8 cellular contexts compared by ENCODE assay signal in genomic region chr10:14602807-14603538, GRCh38.
A peak's percentile ranks its signal among the peaks of the same experiment; 100 is the strongest.
DNase-seq lines count a peak whose midpoint lies in the region; ATAC-seq, FAIRE-seq and TF ChIP-seq lines count a peak whose summit lies in the region.

No MANE protein-coding gene starts in this region.

- no peaks in the 10 kb centered on the region for H3K9me3 ChIP-seq in HCT116 (ENCODE audit: control insufficient read depth in 1 of 2, insufficient read depth in 1 of 2, low read depth in 1 of 2, low read length in 2 of 2)
- no peaks in the 10 kb centered on the region for H3K9me3 ChIP-seq in hepatocyte (ENCODE audit: low read depth)
- H3K9me3 ChIP-seq in small intestine (ENCODE audit: control insufficient read depth, low read depth): no peaks in the 10 kb centered on the region

- no peak for TF ChIP-seq CTCF in HCT116 (IDR thresholded peaks at IDR 0.05 in 2 of 3, conservative IDR thresholded peaks at IDR 0.05 in 1 of 3; ENCODE audit: borderline replicate concordance in 1 of 3, insufficient read depth in 1 of 3, low read depth in 2 of 3, low read length in 2 of 3)
- TF ChIP-seq CTCF in WI38 (IDR thresholded peaks at IDR 0.05; ENCODE audit: low read depth, low read length): no peak
- TF ChIP-seq CTCF in hepatocyte (IDR thresholded peaks at IDR 0.05; ENCODE audit: poor library complexity): no peak

- H3K4me2 ChIP-seq in HCT116 (ENCODE audit: low read length): peak overlapping the region; percentile 81
- peak overlapping the region; percentile 77 for H3K4me2 ChIP-seq in hepatocyte

- DNase-seq in HCT116 (ENCODE audit: low read depth, low spot score): no peak
- no peak for DNase-seq in hepatocyte (ENCODE audit: low spot score)
- DNase-seq in small intestine: peak; percentile 22
- DNase-seq in HUDEP-2 (lab: John Stamatoyannopoulos, UW; ENCODE audit: unreplicated experiment in 76 of 76): no peak
- DNase-seq in NCI-H446 (lab: John Stamatoyannopoulos, UW): no peak
- DNase-seq in HTR-8/SVneo (ENCODE audit: insufficient read length, low spot score): no peak

- CTCF ChIA-PET in HCT116 (lab: Charles Lee): no interaction called here

- no peaks in the 10 kb centered on the region for H3K79me2 ChIP-seq in HCT116 (ENCODE audit: insufficient read depth, low read length)
- H3K79me2 ChIP-seq in hepatocyte: peaks cover 54% of the 10 kb centered on the region

- H3K27me3 ChIP-seq in HCT116 (ENCODE audit: insufficient read depth, low read length) (no peaks in the 10 kb centered on the region), hepatocyte (no peaks in the 10 kb centered on the region), small intestine (ENCODE audit: control insufficient read depth in 2 of 2, insufficient read depth in 2 of 2, low read length in 2 of 2) (no peaks in the 10 kb centered on the region)

- H2AFZ ChIP-seq in HCT116 (ENCODE audit: low read depth, low read length, poor library complexity, severe bottlenecking) (no peak overlapping the region), hepatocyte (no peak overlapping the region)

- H3K9me2 ChIP-seq in HCT116 (ENCODE audit: insufficient read depth): no peaks in the 10 kb centered on the region
- no peaks in the 10 kb centered on the region for H3K9me2 ChIP-seq in hepatocyte (replicated peaks; ENCODE audit: insufficient read depth)

- H3K4me1 ChIP-seq in HCT116 (ENCODE audit: control insufficient read depth in 1 of 2, insufficient read depth in 2 of 2, low read length in 2 of 2) (peaks cover 27 to 39% of the 10 kb centered on the region in 2 experiments), hepatocyte (ENCODE audit: insufficient read depth) (peaks cover 9% of the 10 kb centered on the region), small intestine (ENCODE audit: control insufficient read depth in 2 of 2, insufficient read depth in 1 of 2, low read depth in 1 of 2, low read length in 1 of 2) (peaks cover 0 to 11% of the 10 kb centered on the region in 2 donors)

- FAIRE-seq in small intestine (lab: Jason Lieb, UNC) (no peak), HTR-8/SVneo (lab: Jason Lieb, UNC) (no peak)

- H3K27ac ChIP-seq in HCT116 (ENCODE audit: low read depth, low read length) (peak overlapping the region; percentile 34; the same call in 1 of the 2 replicates), hepatocyte (peak overlapping the region; percentile 12), small intestine (ENCODE audit: low read depth in 1 of 2, low read length in 1 of 2) (peak overlapping the region; percentile 6 to 16)

- H3K9ac ChIP-seq in HCT116 (ENCODE audit: low read length): peak overlapping the region; percentile 47

- no peak for TF ChIP-seq RAD21 in HCT116 (IDR thresholded peaks at IDR 0.05; ENCODE audit: low read depth)

- H3K4me3 ChIP-seq in HCT116 (replicated peaks in 1 of 2; ENCODE audit: low read depth in 1 of 2, low read length in 2 of 2) (peak overlapping the region; percentile 60 to 67), WI38 (ENCODE audit: low read depth, low read length) (peak overlapping the region; percentile 80), hepatocyte (peak overlapping the region; percentile 52), small intestine (ENCODE audit: low read depth in 1 of 2, low read length in 2 of 2) (peak overlapping the region; percentile 29 to 78)

- no peak for ATAC-seq in HCT116
- ATAC-seq in GM21619 (IDR thresholded peaks at IDR 0.05; ENCODE audit: unreplicated experiment): no peak

- 33% methylated on average over 9 of the region's 9 CpGs for WGBS in hepatocyte (ENCODE audit: low lambda C conversion rate, missing lambda C conversion rate)
- 13 to 26% (median 13%) methylated on average over 9 of the region's 9 CpGs for whole genome bisulfite sequencing in small intestine, 3 donors

- intact Hi-C loops in HCT116 (cut with micrococcal nuclease): no loop called here

- H4K20me1 ChIP-seq in HCT116 (ENCODE audit: insufficient read depth) (no peaks in the 10 kb centered on the region), hepatocyte (ENCODE audit: insufficient read depth, poor library complexity, severe bottlenecking) (peaks cover 8% of the 10 kb centered on the region)

- TF ChIP-seq POLR2A in HCT116 (IDR thresholded peaks at IDR 0.05; ENCODE audit: borderline replicate concordance, extremely low read depth, insufficient read depth, insufficient read length): no peak

- POLR2A ChIA-PET in HCT116 (lab: Charles Lee): no interaction called here

- BruUV-seq in HCT116 (replicated peaks; lab: Mats Ljungman, UMichigan): no TSS peak

- H3K36me3 ChIP-seq in HCT116 (ENCODE audit: control insufficient read depth in 1 of 2, insufficient read depth in 2 of 2, low read length in 2 of 2) (no peaks in the 10 kb centered on the region), hepatocyte (replicated peaks; ENCODE audit: insufficient read depth, low read depth) (no peaks in the 10 kb centered on the region), small intestine (ENCODE audit: control insufficient read depth in 2 of 2, insufficient read depth in 2 of 2, low read length in 2 of 2) (no peaks in the 10 kb centered on the region)

- RAD21 ChIA-PET in HCT116 (lab: Charles Lee; ENCODE audit: low non-redundant PET in 1 of 2, low total read pairs in 2 of 2, uncharacterized antibody in 2 of 2, unreplicated experiment in 2 of 2): no interaction called here

TF ChIP-seq in HCT116, 20 proteins besides CTCF, POLR2A, EP300 and RAD21:
- TF ChIP-seq EZH2 (IDR thresholded peaks at IDR 0.05) (no peak), FOSL1 (IDR thresholded peaks at IDR 0.05; ENCODE audit: low read depth) (no peak), YY1 (IDR thresholded peaks at IDR 0.05; ENCODE audit: extremely low read depth, insufficient replicate concordance, low read depth, low read length) (no peak), POLR2AphosphoS5 (IDR thresholded peaks at IDR 0.05; ENCODE audit: low read depth, low read length) (no peak), ZFX (IDR thresholded peaks at IDR 0.05) (no peak)
- TF ChIP-seq, protein P1, sequence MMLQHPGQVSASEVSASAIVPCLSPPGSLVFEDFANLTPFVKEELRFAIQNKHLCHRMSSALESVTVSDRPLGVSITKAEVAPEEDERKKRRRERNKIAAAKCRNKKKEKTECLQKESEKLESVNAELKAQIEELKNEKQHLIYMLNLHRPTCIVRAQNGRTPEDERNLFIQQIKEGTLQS (IDR thresholded peaks at IDR 0.05): no peak
